19 cellular contexts compared by ENCODE assay signal in genomic region chr16:57507414-57508083, GRCh38. TPM values are rescaled to one million over a fixed set of nuclear protein-coding genes. Genes with fewer than 3 reads are reported as not detected.
DNase-seq lines count a peak whose midpoint lies in the region; ATAC-seq, FAIRE-seq and TF ChIP-seq lines count a peak whose summit lies in the region.
"Had no signal": no experiment of that assay in that cellular context is flagged by ENCODE, and none has a peak within 500 bp of the region (broad histone marks: within the 10 kb centered on the region; RNA-seq: fewer than 3 reads in every experiment).

No MANE protein-coding gene starts in this region.

- ATAC-seq in HG03139 (IDR thresholded peaks at IDR 0.05; ENCODE audit: unreplicated experiment) (no peak), pancreas (no peak), gastrocnemius medialis (no peak)
- ATAC-seq: activated CD8-positive, alpha-beta T cell treated with anti-CD3 and anti-CD28 coated beads, Interleukin-2, amount 10 ng/mL, durations not matched to agents 7 days and 5 days; activated naive CD8-positive, alpha-beta T cell treated with anti-CD3 and anti-CD28 coated beads, Interleukin-2, amount 50 U/mL, for 24 hours; naive thymus-derived CD4-positive, alpha-beta T cell; T-cell had no signal

- H3K27me3 ChIP-seq in pancreas (no peaks in the 10 kb centered on the region), gastrocnemius medialis (no peaks in the 10 kb centered on the region)
- H3K27me3 ChIP-seq: MG63 had no signal

- in situ Hi-C loops in gastrocnemius medialis (cut with MboI; ENCODE audit: low sequenced_read_pairs in 4 of 4) = no loop called here

- TF ChIP-seq POLR2A in gastrocnemius medialis (IDR thresholded peaks at IDR 0.05) = no peak

- H3K4me1 Mint-ChIP-seq in nephron = peaks cover 24% of the 10 kb centered on the region
- H3K4me1 Mint-ChIP-seq: activated naive CD8-positive, alpha-beta T cell treated with anti-CD3 and anti-CD28 coated beads, Interleukin-2, amount 50 U/mL, for 24 hours; naive thymus-derived CD4-positive, alpha-beta T cell; T-cell had no signal

- FAIRE-seq in pancreas (lab: Jason Lieb, UNC) = no peak

- H3K36me3 Mint-ChIP-seq in nephron (ENCODE audit: low read depth) = no peaks in the 10 kb centered on the region

- H3K4me3 Mint-ChIP-seq in nephron = peak overlapping the region in 1 of 3 experiments; percentile 19
- H3K4me3 Mint-ChIP-seq: activated CD8-positive, alpha-beta T cell treated with anti-CD3 and anti-CD28 coated beads, Interleukin-2, amount 10 ng/mL, durations not matched to agents 7 days and 5 days; activated naive CD8-positive, alpha-beta T cell treated with anti-CD3 and anti-CD28 coated beads, Interleukin-2, amount 50 U/mL, for 24 hours; activated T-helper 1 cell treated with anti-CD3 and anti-CD28 coated beads, Interleukin-12 subunit alpha, Interleukin-12 subunit beta, Interleukin-2, Interleukin-4 antibody, amounts not matched to agents 30 ng/mL and 10 ng/mL and 1 ng/mL, durations not matched to agents 14 hours and 24 hours and 36 hours; naive thymus-derived CD4-positive, alpha-beta T cell; T-cell had no signal

- H3K4me3 ChIP-seq in pancreas (no peak overlapping the region), gastrocnemius medialis (no peak overlapping the region)
- H3K4me3 ChIP-seq: MG63 had no signal

- H3K4me1 ChIP-seq in pancreas (no peaks in the 10 kb centered on the region), gastrocnemius medialis (no peaks in the 10 kb centered on the region)

- no peaks in the 10 kb centered on the region for H3K9me3 Mint-ChIP-seq in nephron
- H3K9me3 Mint-ChIP-seq: activated naive CD8-positive, alpha-beta T cell treated with anti-CD3 and anti-CD28 coated beads, Interleukin-2, amount 50 U/mL, for 24 hours; activated T-helper 1 cell treated with anti-CD3 and anti-CD28 coated beads, Interleukin-12 subunit alpha, Interleukin-12 subunit beta, Interleukin-2, Interleukin-4 antibody, amounts not matched to agents 30 ng/mL and 10 ng/mL and 1 ng/mL, durations not matched to agents 14 hours and 24 hours and 36 hours; H9; naive thymus-derived CD4-positive, alpha-beta T cell; T-cell had no signal

- DNase-seq in DMS79 (lab: John Stamatoyannopoulos, UW) (peak; percentile 33), NCI-H1417 treated with DMSO at 0.1 percent for 48 hours (lab: John Stamatoyannopoulos, UW) (peak; percentile 68), SK-N-DZ (ENCODE audit: low spot score) (peak; percentile 81), pancreas (no peak), gastrocnemius medialis (no peak)
- DNase-seq: activated CD8-positive, alpha-beta T cell treated with anti-CD3 and anti-CD28 coated beads, Interleukin-2, amount 10 ng/mL, durations not matched to agents 7 days and 5 days; activated naive CD8-positive, alpha-beta T cell treated with anti-CD3 and anti-CD28 coated beads, Interleukin-2, amount 50 U/mL, for 24 hours; C1 segment of cervical spinal cord; H9; MG63; naive thymus-derived CD4-positive, alpha-beta T cell; T-cell had no signal

- no peaks in the 10 kb centered on the region for H3K36me3 ChIP-seq in pancreas
- no peaks in the 10 kb centered on the region for H3K36me3 ChIP-seq in gastrocnemius medialis
- H3K36me3 ChIP-seq: MG63 had no signal

- peak overlapping the region; percentile 40 to 86 (median 45) for H3K27ac Mint-ChIP-seq in nephron
- H3K27ac Mint-ChIP-seq: activated CD8-positive, alpha-beta T cell treated with anti-CD3 and anti-CD28 coated beads, Interleukin-2, amount 10 ng/mL, durations not matched to agents 7 days and 5 days; activated naive CD8-positive, alpha-beta T cell treated with anti-CD3 and anti-CD28 coated beads, Interleukin-2, amount 50 U/mL, for 24 hours; activated T-helper 1 cell treated with anti-CD3 and anti-CD28 coated beads, Interleukin-12 subunit alpha, Interleukin-12 subunit beta, Interleukin-2, Interleukin-4 antibody, amounts not matched to agents 30 ng/mL and 10 ng/mL and 1 ng/mL, durations not matched to agents 14 hours and 24 hours and 36 hours; T-cell had no signal

- H3K9me3 ChIP-seq in pancreas = no peaks in the 10 kb centered on the region
- no peaks in the 10 kb centered on the region for H3K9me3 ChIP-seq in gastrocnemius medialis
- H3K9me3 ChIP-seq: MG63 had no signal

- H3K27ac ChIP-seq in pancreas (no peak overlapping the region), gastrocnemius medialis (no peak overlapping the region)
- H3K27ac ChIP-seq: VCaP had no signal

- 75 to 76% methylated on average over 11 of the region's 11 CpGs for WGBS in pancreas, 2 donors

- intact Hi-C loops in pancreas (cut with DNase I) (no loop called here), gastrocnemius medialis (cut with DNase I; ENCODE audit: low total_unique reads) (no loop called here)

- H3K27me3 Mint-ChIP-seq in nephron (ENCODE audit: low read depth) = peaks cover 7% of the 10 kb centered on the region
- H3K27me3 Mint-ChIP-seq: activated naive CD8-positive, alpha-beta T cell treated with anti-CD3 and anti-CD28 coated beads, Interleukin-2, amount 50 U/mL, for 24 hours; T-cell had no signal

- TF ChIP-seq CTCF in nephron (IDR thresholded peaks at IDR 0.05; ENCODE audit: unreplicated experiment in 3 of 3) (no peak), pancreas (IDR thresholded peaks at IDR 0.05) (no peak), gastrocnemius medialis (IDR thresholded peaks at IDR 0.05 in 4 of 5, conservative IDR thresholded peaks at IDR 0.05 in 1 of 5) (no peak)

RNA-seq across cellular contexts. Expression of gene DOK4, which starts 21.3 kb away (rescaled TPM):
- polyA plus RNA-seq in SK-N-DZ (2014; cell fraction: cytosol; rRNA removed) = 158 and 208 TPM in 2 replicates
- 212 and 219 TPM in 2 replicates for polyA plus RNA-seq in SK-N-DZ (2014; cell fraction: nucleus; rRNA removed)
- total RNA-seq in pancreas (10 to 100 TPM in 5 of 6 donors, 1 to 10 TPM in 1; 9.2 to 24.4 (median 13.4) TPM), gastrocnemius medialis (1 to 10 TPM; 2.2 to 3.6 (median 2.9) TPM)
- polyA plus RNA-seq in pancreas = 10 to 100 TPM; 16.7 to 26.4 TPM

RNA-seq across cellular contexts. Expression of gene CCDC102A, which starts 28.8 kb away (rescaled TPM):
- 5.1 and 8.5 TPM in 2 replicates for polyA plus RNA-seq in SK-N-DZ (2014; cell fraction: cytosol; rRNA removed)
- polyA plus RNA-seq in SK-N-DZ (2014; cell fraction: nucleus; rRNA removed) = 6.4 and 7.8 TPM in 2 replicates
- total RNA-seq in pancreas (1 to 10 TPM; 2.2 to 5.8 (median 2.9) TPM), gastrocnemius medialis (1 to 10 TPM; 1.2 to 9.3 (median 3.4) TPM)
- 1 to 10 TPM; 2.8 to 3.5 TPM for polyA plus RNA-seq in pancreas

RNA-seq across cellular contexts. Expression of gene ADGRG5, which starts 34.9 kb away (rescaled TPM):
- 2.9 and 6.8 TPM in 2 replicates for polyA plus RNA-seq in SK-N-DZ (2014; cell fraction: cytosol; rRNA removed)
- 1.8 and 2.2 TPM in 2 replicates for polyA plus RNA-seq in SK-N-DZ (2014; cell fraction: nucleus; rRNA removed)
- under 1 TPM; 0.09 to 0.66 (median 0.23) TPM for total RNA-seq in pancreas
- under 1 TPM; 0.19 to 0.38 TPM for polyA plus RNA-seq in pancreas
- total RNA-seq in gastrocnemius medialis = not detected
- total RNA-seq: fibroblast of villous mesenchyme, NCI-H460, renal cortical epithelial cell had no signal

RNA-seq across cellular contexts. Expression of gene POLR2C, which starts 45.1 kb away (rescaled TPM):
- 210 and 282 TPM in 2 replicates for polyA plus RNA-seq in SK-N-DZ (2014; cell fraction: cytosol; rRNA removed)
- 164 and 221 TPM in 2 replicates for polyA plus RNA-seq in SK-N-DZ (2014; cell fraction: nucleus; rRNA removed)
- total RNA-seq in pancreas (10 to 100 TPM; 21.8 to 26.7 (median 25.1) TPM), gastrocnemius medialis (100 to 1,000 TPM in 3 of 4 donors, 10 to 100 TPM in 1; 97.2 to 162 (median 134) TPM)
- 10 to 100 TPM; 20.4 to 43.9 TPM for polyA plus RNA-seq in pancreas

Comparison
In these comparisons a context has a peak if more than half of its experiments do, and no peak if none do; other contexts are left out.
1. DNase-seq: peak in DMS79 (single experiment), NCI-H1417 treated with DMSO at 0.1 percent for 48 hours (single experiment) and SK-N-DZ (single experiment); none in pancreas (0 of 6) and gastrocnemius medialis (0 of 2).